In genomic region chr6:169388767-169389166, GRCh38 we compare ENCODE assay signal across 17 cellular contexts.
DNase-seq lines count a peak whose midpoint lies in the region; ATAC-seq and TF ChIP-seq lines count a peak whose summit lies in the region.
"Had no signal": no experiment of that assay in that cellular context is flagged by ENCODE, and none has a peak within 500 bp of the region (broad histone marks: within the 10 kb centered on the region; RNA-seq: fewer than 3 reads in every experiment).

No MANE protein-coding gene starts in this region.

- H3K79me2 ChIP-seq in hepatocyte: no peaks in the 10 kb centered on the region

- peaks cover 4% of the 10 kb centered on the region for H3K9me3 ChIP-seq in hepatocyte (ENCODE audit: low read depth)
- H3K9me3 ChIP-seq: Caco-2, HAP-1 had no signal

- H3K4me1 Mint-ChIP-seq in HFFc6 (ENCODE audit: low read depth): peaks cover 7% of the 10 kb centered on the region; the same call in 1 of the 2 replicates
- H3K4me1 Mint-ChIP-seq: B cell had no signal

- H3K4me3 ChIP-seq in hepatocyte: no peak overlapping the region
- H3K4me3 ChIP-seq: BLaER1, HAP-1 had no signal

- no peak overlapping the region for H3K4me3 Mint-ChIP-seq in HFFc6
- H3K4me3 Mint-ChIP-seq: B cell; CD4-positive, CD25-positive, alpha-beta regulatory T cell; CD8-positive, alpha-beta T cell had no signal

- no peaks in the 10 kb centered on the region for H3K27me3 ChIP-seq in hepatocyte
- H3K27me3 ChIP-seq: BLaER1 had no signal

- peaks cover 8% of the 10 kb centered on the region for H3K27me3 Mint-ChIP-seq in HFFc6 (ENCODE audit: insufficient read depth)

- no peaks in the 10 kb centered on the region for H4K20me1 ChIP-seq in hepatocyte (ENCODE audit: insufficient read depth, poor library complexity, severe bottlenecking)
- H4K20me1 ChIP-seq: BLaER1 had no signal

- H3K9me2 ChIP-seq in hepatocyte (replicated peaks; ENCODE audit: insufficient read depth): no peaks in the 10 kb centered on the region

- DNase-seq in activated CD8-positive, alpha-beta memory T cell treated with anti-CD3 and anti-CD28 coated beads for 24 hours: peak; percentile 33
- no peak for DNase-seq in activated CD8-positive, alpha-beta memory T cell treated with anti-CD3 and anti-CD28 coated beads, Interleukin-2, amount 50 U/mL, for 4 hours
- no peak for DNase-seq in HFFc6
- no peak for DNase-seq in hepatocyte (ENCODE audit: low spot score)
- no peak for DNase-seq in omental fat pad (ENCODE audit: low spot score)
- DNase-seq: Caco-2; CD4-positive, CD25-positive, alpha-beta regulatory T cell; CD8-positive, alpha-beta T cell; DMS153; DND-41; GOT3 had no signal

- no peak overlapping the region for H2AFZ ChIP-seq in hepatocyte

- H3K27ac ChIP-seq in hepatocyte: peak overlapping the region; percentile 46
- H3K27ac ChIP-seq: 22Rv1, BLaER1, C4-2B had no signal

- H3K27ac Mint-ChIP-seq in HFFc6: peak overlapping the region; percentile 27; the same call in 1 of the 2 replicates
- H3K27ac Mint-ChIP-seq: B cell; CD8-positive, alpha-beta T cell had no signal

- 86% methylated on average over 16 of the region's 16 CpGs for WGBS in hepatocyte (ENCODE audit: low lambda C conversion rate, missing lambda C conversion rate)

- TF ChIP-seq CTCF in HFFc6 (IDR thresholded peaks at IDR 0.05) (no peak), hepatocyte (IDR thresholded peaks at IDR 0.05; ENCODE audit: poor library complexity) (no peak), omental fat pad (IDR thresholded peaks at IDR 0.05) (no peak)

- H3K9me3 Mint-ChIP-seq in HFFc6: peaks cover 16% of the 10 kb centered on the region

- H3K36me3 ChIP-seq in hepatocyte (replicated peaks; ENCODE audit: insufficient read depth, low read depth): no peaks in the 10 kb centered on the region
- H3K36me3 ChIP-seq: HAP-1 had no signal

- H3K4me2 ChIP-seq in hepatocyte: no peak overlapping the region
- H3K4me2 ChIP-seq: BLaER1 had no signal

- H3K4me1 ChIP-seq in hepatocyte (ENCODE audit: insufficient read depth): peaks cover 5% of the 10 kb centered on the region
- H3K4me1 ChIP-seq: BLaER1, Caco-2, HAP-1 had no signal

- ATAC-seq in omental fat pad (ENCODE audit: low FRiP score) (no peak), HG03354 (IDR thresholded peaks at IDR 0.05; ENCODE audit: poor library complexity, severe bottlenecking, unreplicated experiment) (no peak)
- ATAC-seq: CD8-positive, alpha-beta T cell had no signal

- H3K36me3 Mint-ChIP-seq in HFFc6 (ENCODE audit: low read depth): peaks cover 14% of the 10 kb centered on the region; the same call in 1 of the 2 replicates
- H3K36me3 Mint-ChIP-seq: CD4-positive, CD25-positive, alpha-beta regulatory T cell; CD8-positive, alpha-beta T cell had no signal
